Comparison of ENCODE assay signal across 8 cellular contexts in genomic region chr1:39408641-39409054, GRCh38.
DNase-seq lines count a peak whose midpoint lies in the region; ATAC-seq and TF ChIP-seq lines count a peak whose summit lies in the region.

No MANE protein-coding gene starts in this region.

- no peak overlapping the region for H3K27ac Mint-ChIP-seq in T-helper 2 cell treated with Interferon-gamma antibody and Interleukin-4, amounts not matched to agents 5 μg/mL and 100 μg/mL, for 36 hours

- H3K36me3 Mint-ChIP-seq in T-helper 2 cell treated with Interferon-gamma antibody and Interleukin-4, amounts not matched to agents 5 μg/mL and 100 μg/mL, for 36 hours (ENCODE audit: low read depth): peaks cover 17% of the 10 kb centered on the region

- intact Hi-C loops in ascending aorta (cut with DNase I) (loop anchor here (1.0 to 5.0 kb wide), 3 partner anchors 10 to 216 kb away; no protein-coding TSS in a partner anchor), vagina (cut with DNase I) (loop anchor here (10.0 kb wide), 1 partner anchor 294 kb away; no protein-coding TSS in a partner anchor)

- H3K4me3 Mint-ChIP-seq in T-helper 2 cell treated with Interferon-gamma antibody and Interleukin-4, amounts not matched to agents 5 μg/mL and 100 μg/mL, for 36 hours: peak overlapping the region; percentile 90

- in situ Hi-C loops in GM13977 (cut with MboI; ENCODE audit: low pct_unique_long_range_greater_than_20kb, low sequenced_read_pairs, unreplicated experiment): no loop called here

- no peaks in the 10 kb centered on the region for H3K9me3 Mint-ChIP-seq in T-helper 2 cell treated with Interferon-gamma antibody and Interleukin-4, amounts not matched to agents 5 μg/mL and 100 μg/mL, for 36 hours

- peak overlapping the region; percentile 76 to 84 for H3K4me3 ChIP-seq in ascending aorta
- H3K4me3 ChIP-seq in rectal smooth muscle tissue (ENCODE audit: low read length): peak overlapping the region; percentile 71
- H3K4me3 ChIP-seq in vagina: peak overlapping the region; percentile 61 to 74

- no peak for TF ChIP-seq POLR2A in vagina (IDR thresholded peaks at IDR 0.05)

- H3K9me3 ChIP-seq in ascending aorta: no peaks in the 10 kb centered on the region
- H3K9me3 ChIP-seq in vagina: no peaks in the 10 kb centered on the region

- H3K27ac ChIP-seq in ascending aorta (peak overlapping the region; percentile 96 to 97), rectal smooth muscle tissue (ENCODE audit: low read depth, low read length) (peak overlapping the region; percentile 91), vagina (peak overlapping the region; percentile 89)

- H3K4me1 ChIP-seq in ascending aorta (peaks cover 10 to 56% of the 10 kb centered on the region in 2 donors), rectal smooth muscle tissue (ENCODE audit: control insufficient read depth, insufficient read depth, low read length) (peaks cover 37% of the 10 kb centered on the region), vagina (peaks cover 69% of the 10 kb centered on the region)

- H3K27me3 Mint-ChIP-seq in T-helper 2 cell treated with Interferon-gamma antibody and Interleukin-4, amounts not matched to agents 5 μg/mL and 100 μg/mL, for 36 hours (ENCODE audit: low read depth): no peaks in the 10 kb centered on the region

- no peak overlapping the region for H3K9ac ChIP-seq in rectal smooth muscle tissue (ENCODE audit: low read length)

- H3K36me3 ChIP-seq in ascending aorta (no peaks in the 10 kb centered on the region), rectal smooth muscle tissue (ENCODE audit: control insufficient read depth, insufficient read depth, low read length) (no peaks in the 10 kb centered on the region), vagina (peaks cover 0 to 6% of the 10 kb centered on the region in 2 donors)

- peak; percentile 75 for ATAC-seq in HG02938 (IDR thresholded peaks at IDR 0.05; ENCODE audit: unreplicated experiment)

- H3K27me3 ChIP-seq in ascending aorta: no peaks in the 10 kb centered on the region
- H3K27me3 ChIP-seq in rectal smooth muscle tissue (ENCODE audit: control insufficient read depth, insufficient read depth, low read length): no peaks in the 10 kb centered on the region
- H3K27me3 ChIP-seq in vagina: no peaks in the 10 kb centered on the region

- H3K4me1 Mint-ChIP-seq in T-helper 2 cell treated with Interferon-gamma antibody and Interleukin-4, amounts not matched to agents 5 μg/mL and 100 μg/mL, for 36 hours (ENCODE audit: low read depth): peaks cover 30% of the 10 kb centered on the region

- DNase-seq in GM13977 (ENCODE audit: low spot score) (peak; percentile 97), NCI-H187 (lab: John Stamatoyannopoulos, UW) (peak; percentile 78 to 87), ascending aorta (ENCODE audit: low spot score in 2 of 2) (peak; percentile 91 to 98), hepatic stellate cell (ENCODE audit: low spot score) (peak; percentile 97), vagina (ENCODE audit: extremely low spot score in 2 of 2) (peak in 1 of 2 donors; percentile 93)
- peak; percentile 86 for DNase-seq in T-helper 2 cell treated with Interferon-gamma antibody and Interleukin-4, amounts not matched to agents 5 μg/mL and 100 μg/mL, for 36 hours (ENCODE audit: low spot score)

- no peak for TF ChIP-seq CTCF in GM13977 (IDR thresholded peaks at IDR 0.05; ENCODE audit: extremely low read depth, insufficient read depth, missing control alignments)
- TF ChIP-seq CTCF in ascending aorta (IDR thresholded peaks at IDR 0.05): no peak
- no peak for TF ChIP-seq CTCF in vagina (IDR thresholded peaks at IDR 0.05)
